ENCODE assay signal across 2 cellular contexts in the genomic region with DNA sequence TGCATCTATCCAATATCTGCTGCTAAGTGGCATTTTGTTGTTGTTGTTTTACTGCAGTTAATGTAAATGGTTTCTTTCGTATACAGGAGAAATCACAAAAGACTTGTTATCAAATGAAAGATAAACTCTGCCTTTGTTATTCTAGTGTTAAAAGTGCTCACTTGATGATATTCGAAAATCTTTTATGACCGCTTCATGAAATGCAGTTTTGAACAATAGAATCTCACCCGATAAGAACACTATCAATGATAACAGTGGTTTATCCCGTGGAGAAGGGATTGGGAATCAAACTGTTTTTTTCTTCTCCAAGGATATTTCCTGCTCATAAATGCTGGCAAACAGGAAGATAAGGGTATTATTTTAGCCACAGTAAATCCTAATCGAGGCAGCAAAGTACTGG.
TF ChIP-seq lines count a peak whose summit lies in the region.

No MANE protein-coding gene starts in this region.

TF ChIP-seq in SK-N-SH, 30 proteins besides CTCF, POLR2A, EP300 and RAD21 (continued from another document):
- TF ChIP-seq MAX (IDR thresholded peaks at IDR 0.05; ENCODE audit: low read depth), result no peak

TF ChIP-seq in SK-N-SH treated with all-trans-retinoic acid at 6 μM for 48 hours, 23 proteins besides CTCF, POLR2A, EP300 and RAD21 (continued from another document):
- TF ChIP-seq, protein P1, sequence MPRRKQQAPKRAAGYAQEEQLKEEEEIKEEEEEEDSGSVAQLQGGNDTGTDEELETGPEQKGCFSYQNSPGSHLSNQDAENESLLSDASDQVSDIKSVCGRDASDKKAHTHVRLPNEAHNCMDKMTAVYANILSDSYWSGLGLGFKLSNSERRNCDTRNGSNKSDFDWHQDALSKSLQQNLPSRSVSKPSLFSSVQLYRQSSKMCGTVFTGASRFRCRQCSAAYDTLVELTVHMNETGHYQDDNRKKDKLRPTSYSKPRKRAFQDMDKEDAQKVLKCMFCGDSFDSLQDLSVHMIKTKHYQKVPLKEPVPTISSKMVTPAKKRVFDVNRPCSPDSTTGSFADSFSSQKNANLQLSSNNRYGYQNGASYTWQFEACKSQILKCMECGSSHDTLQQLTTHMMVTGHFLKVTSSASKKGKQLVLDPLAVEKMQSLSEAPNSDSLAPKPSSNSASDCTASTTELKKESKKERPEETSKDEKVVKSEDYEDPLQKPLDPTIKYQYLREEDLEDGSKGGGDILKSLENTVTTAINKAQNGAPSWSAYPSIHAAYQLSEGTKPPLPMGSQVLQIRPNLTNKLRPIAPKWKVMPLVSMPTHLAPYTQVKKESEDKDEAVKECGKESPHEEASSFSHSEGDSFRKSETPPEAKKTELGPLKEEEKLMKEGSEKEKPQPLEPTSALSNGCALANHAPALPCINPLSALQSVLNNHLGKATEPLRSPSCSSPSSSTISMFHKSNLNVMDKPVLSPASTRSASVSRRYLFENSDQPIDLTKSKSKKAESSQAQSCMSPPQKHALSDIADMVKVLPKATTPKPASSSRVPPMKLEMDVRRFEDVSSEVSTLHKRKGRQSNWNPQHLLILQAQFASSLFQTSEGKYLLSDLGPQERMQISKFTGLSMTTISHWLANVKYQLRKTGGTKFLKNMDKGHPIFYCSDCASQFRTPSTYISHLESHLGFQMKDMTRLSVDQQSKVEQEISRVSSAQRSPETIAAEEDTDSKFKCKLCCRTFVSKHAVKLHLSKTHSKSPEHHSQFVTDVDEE (CRISPR knock-in tag; IDR thresholded peaks at IDR 0.05), result no peak
- TF ChIP-seq GLIS3 (CRISPR knock-in tag; IDR thresholded peaks at IDR 0.05), result no peak
- TF ChIP-seq ZC3H10 (CRISPR knock-in tag; IDR thresholded peaks at IDR 0.05), result no peak
- no peak for TF ChIP-seq ISL1 (CRISPR knock-in tag; IDR thresholded peaks at IDR 0.05)
- TF ChIP-seq PATZ1 (CRISPR knock-in tag; IDR thresholded peaks at IDR 0.05; ENCODE audit: borderline replicate concordance), result no peak
- no peak for TF ChIP-seq PPARA (CRISPR knock-in tag; IDR thresholded peaks at IDR 0.05; ENCODE audit: borderline replicate concordance)
- TF ChIP-seq ZNF8 (CRISPR knock-in tag; IDR thresholded peaks at IDR 0.05), result no peak
- TF ChIP-seq, protein P2, sequence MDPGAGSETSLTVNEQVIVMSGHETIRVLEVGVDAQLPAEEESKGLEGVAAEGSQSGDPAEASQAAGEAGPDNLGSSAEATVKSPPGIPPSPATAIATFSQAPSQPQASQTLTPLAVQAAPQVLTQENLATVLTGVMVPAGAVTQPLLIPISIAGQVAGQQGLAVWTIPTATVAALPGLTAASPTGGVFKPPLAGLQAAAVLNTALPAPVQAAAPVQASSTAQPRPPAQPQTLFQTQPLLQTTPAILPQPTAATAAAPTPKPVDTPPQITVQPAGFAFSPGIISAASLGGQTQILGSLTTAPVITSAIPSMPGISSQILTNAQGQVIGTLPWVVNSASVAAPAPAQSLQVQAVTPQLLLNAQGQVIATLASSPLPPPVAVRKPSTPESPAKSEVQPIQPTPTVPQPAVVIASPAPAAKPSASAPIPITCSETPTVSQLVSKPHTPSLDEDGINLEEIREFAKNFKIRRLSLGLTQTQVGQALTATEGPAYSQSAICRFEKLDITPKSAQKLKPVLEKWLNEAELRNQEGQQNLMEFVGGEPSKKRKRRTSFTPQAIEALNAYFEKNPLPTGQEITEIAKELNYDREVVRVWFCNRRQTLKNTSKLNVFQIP (CRISPR knock-in tag; IDR thresholded peaks at IDR 0.05; ENCODE audit: borderline replicate concordance, low read depth), result no peak
- no peak for TF ChIP-seq CSRNP3 (CRISPR knock-in tag; IDR thresholded peaks at IDR 0.05)
